Comparison of ENCODE assay signal across 8 cellular contexts in the genomic region with DNA sequence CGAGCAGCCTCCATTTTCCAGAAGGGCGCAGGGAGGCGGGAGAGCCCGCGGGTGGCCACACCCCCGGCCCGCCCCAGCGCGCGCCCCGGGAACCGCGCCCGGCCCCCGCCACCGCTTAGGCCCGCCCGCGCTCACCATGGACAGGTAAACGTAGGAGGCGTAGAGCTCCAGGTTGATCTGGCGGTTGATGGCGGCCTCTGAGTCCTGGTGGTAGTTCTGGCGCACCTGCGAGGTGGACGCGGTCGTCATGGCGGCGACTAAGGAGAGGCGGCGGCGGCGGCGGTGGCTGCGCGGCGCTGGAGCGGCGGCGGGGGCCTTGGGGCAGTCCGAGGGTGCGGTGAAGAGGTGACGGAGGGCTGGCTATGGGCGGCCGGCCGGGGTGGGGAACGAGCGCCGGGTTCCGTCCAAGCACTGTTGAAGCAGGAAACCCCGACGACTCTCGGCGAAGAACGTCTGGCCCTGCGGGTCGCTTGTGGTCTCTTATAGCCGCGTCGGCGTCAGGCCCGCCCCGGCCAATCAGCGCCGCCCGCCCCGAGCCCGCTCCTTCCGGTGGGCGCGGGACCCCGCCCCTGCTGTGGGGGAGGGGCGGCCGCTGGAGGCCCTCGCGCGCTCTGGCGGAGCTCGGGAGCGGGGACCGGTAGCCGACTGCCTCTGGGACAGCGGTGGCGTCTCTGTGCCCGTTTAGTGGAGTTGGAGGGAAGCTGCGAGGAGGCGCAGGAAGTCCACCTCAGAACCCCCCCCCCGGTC. TPM values are rescaled to one million over a fixed set of nuclear protein-coding genes. Genes with fewer than 3 reads are reported as not detected.
DNase-seq lines count a peak whose midpoint lies in the region; ATAC-seq and TF ChIP-seq lines count a peak whose summit lies in the region.

A gene (minus strand): TSS at position 458 of the 747 bp plus-strand sequence. CDS start 209 bp downstream, at position 249.

- TF ChIP-seq EP300 in tibial nerve (IDR thresholded peaks at IDR 0.05), result peak; percentile 42 to 99

- H3K79me2 ChIP-seq in trophoblast cell (ENCODE audit: control insufficient read depth, insufficient read depth, low read length, poor library complexity), result peaks cover 21% of the 10 kb centered on the region

- H3K9me3 ChIP-seq in trophoblast cell (ENCODE audit: insufficient read depth, low read depth, low read length), result no peaks in the 10 kb centered on the region
- H3K9me3 ChIP-seq in tibial nerve, result no peaks in the 10 kb centered on the region

- H2AFZ ChIP-seq in trophoblast cell (ENCODE audit: insufficient read depth, low read length, poor library complexity), result peak within 1 kb of the TSS; percentile 96

- H3K79me1 ChIP-seq in trophoblast cell (ENCODE audit: low read length), result peaks cover 31% of the 10 kb centered on the region

- peak within 1 kb of the TSS; percentile 81 for H2BK12ac ChIP-seq in trophoblast cell (ENCODE audit: low read length)

- H3K14ac ChIP-seq in trophoblast cell (ENCODE audit: low read length), result peak within 1 kb of the TSS; percentile 89

- H3K27ac ChIP-seq in trophoblast cell (ENCODE audit: low read depth, low read length), result peak within 1 kb of the TSS; percentile 92
- H3K27ac ChIP-seq in tibial nerve, result peak within 1 kb of the TSS; percentile 99 to 100 (median 100)

- H3K4me1 ChIP-seq in trophoblast cell (ENCODE audit: control insufficient read depth in 1 of 2, insufficient read depth in 2 of 2, low read length in 2 of 2) (peaks cover 20 to 25% of the 10 kb centered on the region in 2 experiments), tibial nerve (peaks cover 0 to 78% (median 67%) of the 10 kb centered on the region in 4 donors)

- H2AK5ac ChIP-seq in trophoblast cell (ENCODE audit: low read length), result peak within 1 kb of the TSS; percentile 67

- peak within 1 kb of the TSS; percentile 79 for H4K12ac ChIP-seq in trophoblast cell (ENCODE audit: low read depth, low read length)

- peak within 1 kb of the TSS; percentile 98 for H2BK120ac ChIP-seq in trophoblast cell (ENCODE audit: insufficient read depth, low read length, poor library complexity)

- peak within 1 kb of the TSS; percentile 98 for H4K91ac ChIP-seq in trophoblast cell (ENCODE audit: low read depth, low read length)

- ATAC-seq in HG02588 (IDR thresholded peaks at IDR 0.05; ENCODE audit: unreplicated experiment) (peak; percentile 52), Right ventricle myocardium superior (ENCODE audit: poor library complexity) (peak; percentile 86)

- intact Hi-C loops in Right ventricle myocardium superior (cut with DNase I), result no loop called here

- H3K36me3 ChIP-seq in GM06990 (ENCODE audit: control insufficient read depth, insufficient read depth, low read length) (peaks cover 7% of the 10 kb centered on the region), trophoblast cell (ENCODE audit: control insufficient read depth in 1 of 2, insufficient read depth in 2 of 2, low read length in 2 of 2) (peaks cover 14 to 24% of the 10 kb centered on the region in 2 experiments), tibial nerve (peaks cover 4 to 36% (median 12%) of the 10 kb centered on the region in 3 donors)

- DNase-seq in GM06990 (ENCODE audit: extremely low read depth, insufficient read length) (peak; percentile 94), NCI-H1105 (lab: John Stamatoyannopoulos, UW) (peak; percentile 92), SW480 (ENCODE audit: low spot score) (peak; percentile 92), Right ventricle myocardium superior (peak; percentile 95), trophoblast cell (peak; percentile 89 to 93), tibial nerve (ENCODE audit: low spot score in 2 of 2) (peak; percentile 85 to 86)
- peak; percentile 61 for DNase-seq in activated naive CD8-positive, alpha-beta T cell treated with anti-CD3 and anti-CD28 coated beads, Interleukin-2, amount 50 U/mL, for 16 hours (ENCODE audit: low read depth, low spot score)

- TF ChIP-seq CTCF in GM06990 (IDR thresholded peaks at IDR 0.05; ENCODE audit: insufficient read depth, low read length, poor library complexity, severe bottlenecking) (no peak), tibial nerve (IDR thresholded peaks at IDR 0.05) (peak in 2 of 5 experiments; percentile 50 to 55)

- H3K4ac ChIP-seq in trophoblast cell (ENCODE audit: low read depth, low read length), result peak within 1 kb of the TSS; percentile 82

- H2BK5ac ChIP-seq in trophoblast cell (ENCODE audit: low read depth, low read length, poor library complexity), result peak within 1 kb of the TSS; percentile 95

- H3K9ac ChIP-seq in trophoblast cell (ENCODE audit: low read length), result peak within 1 kb of the TSS; percentile 94

- H3K27me3 ChIP-seq in GM06990 (replicated peaks; ENCODE audit: control insufficient read depth, insufficient read depth, low read length) (no peaks in the 10 kb centered on the region), trophoblast cell (ENCODE audit: insufficient read depth, low read length) (no peaks in the 10 kb centered on the region), tibial nerve (no peaks in the 10 kb centered on the region)

- peak within 1 kb of the TSS; percentile 7 for H3K23ac ChIP-seq in trophoblast cell (ENCODE audit: low read length)

- H3K4me2 ChIP-seq in trophoblast cell (ENCODE audit: low read length), result peak within 1 kb of the TSS; percentile 94

- H4K8ac ChIP-seq in trophoblast cell (ENCODE audit: low read depth, low read length), result peak within 1 kb of the TSS; percentile 98

- no CpG with 5 or more reads among the region's 89 CpGs for WGBS in trophoblast cell (ENCODE audit: extremely low coverage, insufficient coverage, insufficient read length)
- 0% methylated on average over 10 to 42 of the region's 89 CpGs for WGBS in tibial nerve, 2 donors

- TF ChIP-seq POLR2A in tibial nerve (IDR thresholded peaks at IDR 0.05), result peak; percentile 96 to 99

- H3K4me3 ChIP-seq in GM06990 (replicated peaks; ENCODE audit: low read depth, low read length) (peak within 1 kb of the TSS; percentile 96), trophoblast cell (ENCODE audit: low read depth, low read length) (peak within 1 kb of the TSS; percentile 86), tibial nerve (peak within 1 kb of the TSS; percentile 85 to 99 (median 87))

- H3K18ac ChIP-seq in trophoblast cell (ENCODE audit: low read length), result peak within 1 kb of the TSS; percentile 98

RNA-seq across cellular contexts. Expression of the gene that starts here (rescaled TPM):
- total RNA-seq in Right ventricle myocardium superior (2,228 TPM), tibial nerve (1,000 to 10,000 TPM; 3,872 to 5,003 (median 4,779) TPM)
- polyA plus RNA-seq in trophoblast cell (2013), result 4,036 and 4,076 TPM in 2 replicates

Comparison
In these comparisons a context has a peak if more than half of its experiments do, and no peak if none do; other contexts are left out.
1. Peak in every context shown above with its lines: DNase-seq, ATAC-seq, H3K4me3 ChIP-seq and H3K27ac ChIP-seq.